ENCODE assay signal across 1 cellular context in genomic region chr22:30307026-30307574, GRCh38.
TF ChIP-seq lines count a peak whose summit lies in the region.

No MANE protein-coding gene starts in this region.

TF ChIP-seq in HCT116, 20 proteins besides CTCF, POLR2A, EP300 and RAD21 (continued from another document):
- TF ChIP-seq REST (IDR thresholded peaks at IDR 0.05; ENCODE audit: low read depth): no peak
